ENCODE assay signal across 22 cellular contexts in genomic region chr1:3000671-3001470, GRCh38. TPM values are rescaled to one million over a fixed set of nuclear protein-coding genes. Genes with fewer than 3 reads are reported as not detected.
A peak's percentile ranks its signal among the peaks of the same experiment; 100 is the strongest.
DNase-seq lines count a peak whose midpoint lies in the region; ATAC-seq and TF ChIP-seq lines count a peak whose summit lies in the region.
"Had no signal": no experiment of that assay in that cellular context is flagged by ENCODE, and none has a peak within 500 bp of the region (broad histone marks: within the 10 kb centered on the region; RNA-seq: fewer than 3 reads in every experiment).

No MANE protein-coding gene starts in this region.

- H3K27ac ChIP-seq in right cardiac atrium (ENCODE audit: low read length) (no peak overlapping the region), osteoblast (ENCODE audit: low read depth, low read length) (no peak overlapping the region), upper lobe of right lung (no peak overlapping the region)
- H3K27ac ChIP-seq: C4-2B had no signal

- H2AFZ ChIP-seq in osteoblast (ENCODE audit: low read length) = no peak overlapping the region

- ATAC-seq in Right ventricle myocardium superior (ENCODE audit: poor library complexity) (no peak), right cardiac atrium (no peak), activated B cell treated with CpG ODN at 0.5 μM for 24 hours (ENCODE audit: low read depth) (no peak), upper lobe of right lung (no peak), GM18511 (IDR thresholded peaks at IDR 0.05; ENCODE audit: unreplicated experiment) (no peak), GM19397 (IDR thresholded peaks at IDR 0.05; ENCODE audit: unreplicated experiment) (no peak)
- ATAC-seq: Panc1 had no signal

- peaks cover 3% of the 10 kb centered on the region for H3K9me3 Mint-ChIP-seq in activated B cell treated with CpG ODN at 0.5 μM for 24 hours

- 73% methylated on average over 20 of the region's 20 CpGs for WGBS in right cardiac atrium

- H3K4me2 ChIP-seq in osteoblast (ENCODE audit: insufficient read depth, low read length) = no peak overlapping the region

- peaks cover 8% of the 10 kb centered on the region for H3K27me3 Mint-ChIP-seq in activated B cell treated with CpG ODN at 0.5 μM for 24 hours

- H3K4me1 ChIP-seq in right cardiac atrium (ENCODE audit: control insufficient read depth, insufficient read depth, low read length) (no peaks in the 10 kb centered on the region), osteoblast (ENCODE audit: insufficient read depth, low read length) (no peaks in the 10 kb centered on the region), upper lobe of right lung (no peaks in the 10 kb centered on the region)

- H3K27me3 ChIP-seq in right cardiac atrium (ENCODE audit: control insufficient read depth, insufficient read depth) (no peaks in the 10 kb centered on the region), osteoblast (ENCODE audit: insufficient read depth, low read length) (no peaks in the 10 kb centered on the region), upper lobe of right lung (peaks cover 10% of the 10 kb centered on the region)

- CTCF ChIA-PET in activated B cell treated with CpG ODN at 0.5 μM for 24 hours (lab: Charles Lee) = no interaction called here

- H3K4me3 ChIP-seq in right cardiac atrium (ENCODE audit: low read length) (no peak overlapping the region), osteoblast (ENCODE audit: insufficient read depth, low read length) (no peak overlapping the region), upper lobe of right lung (no peak overlapping the region)

- H3K4me1 Mint-ChIP-seq in activated B cell treated with CpG ODN at 0.5 μM for 24 hours = no peaks in the 10 kb centered on the region

- no peak overlapping the region for H3K4me3 Mint-ChIP-seq in activated B cell treated with CpG ODN at 0.5 μM for 24 hours
- H3K4me3 Mint-ChIP-seq: IgD-negative memory B cell had no signal

- H3K9me3 ChIP-seq in right cardiac atrium (ENCODE audit: control insufficient read depth, low read length) (no peaks in the 10 kb centered on the region), osteoblast (ENCODE audit: low read depth, low read length) (no peaks in the 10 kb centered on the region), upper lobe of right lung (peaks cover 7% of the 10 kb centered on the region)

- no peaks in the 10 kb centered on the region for H3K79me2 ChIP-seq in osteoblast (ENCODE audit: insufficient read depth, low read length)

- intact Hi-C loops in Right ventricle myocardium superior (cut with DNase I) (no loop called here), right cardiac atrium (cut with DNase I) (no loop called here), activated B cell treated with CpG ODN at 0.5 μM for 24 hours (cut with micrococcal nuclease) (no loop called here), upper lobe of right lung (cut with DNase I) (no loop called here)

- H3K27ac Mint-ChIP-seq in activated B cell treated with CpG ODN at 0.5 μM for 24 hours = no peak overlapping the region
- H3K27ac Mint-ChIP-seq: IgD-negative memory B cell had no signal

- no peaks in the 10 kb centered on the region for H3K36me3 Mint-ChIP-seq in activated B cell treated with CpG ODN at 0.5 μM for 24 hours (ENCODE audit: low read depth)

- DNase-seq in Right ventricle myocardium superior = peak; percentile 22
- no peak for DNase-seq in right cardiac atrium
- peak; percentile 10 for DNase-seq in activated B cell treated with CpG ODN at 0.5 μM for 24 hours
- DNase-seq in osteoblast (ENCODE audit: insufficient read length, low spot score, missing footprints) = peak; percentile 69
- peak; percentile 63 for DNase-seq in upper lobe of right lung
- DNase-seq: COR-L47, DMS153, EL, Kasumi-1, NCI-H1105, NCI-H1694 treated with DMSO at 0.1 percent for 48 hours, NCI-H2107, NCI-H2227 treated with DMSO at 0.1 percent for 48 hours, NCI-H524 treated with DMSO at 0.1 percent for 48 hours, SHP77 had no signal

- POLR2A ChIA-PET in activated B cell treated with CpG ODN at 0.5 μM for 24 hours (lab: Charles Lee) = no interaction called here

- H4K20me1 ChIP-seq in osteoblast (ENCODE audit: insufficient read depth, low read length) = no peaks in the 10 kb centered on the region

- TF ChIP-seq CTCF in activated B cell treated with CpG ODN at 0.5 μM for 24 hours (IDR thresholded peaks at IDR 0.05) (no peak), osteoblast (IDR thresholded peaks at IDR 0.05; ENCODE audit: extremely low read depth, low read depth, low read length) (no peak), upper lobe of right lung (IDR thresholded peaks at IDR 0.05) (no peak)

- H3K36me3 ChIP-seq in osteoblast (ENCODE audit: insufficient read depth, low read length) (no peaks in the 10 kb centered on the region), upper lobe of right lung (no peaks in the 10 kb centered on the region)

RNA-seq across cellular contexts. Expression of gene ACTRT2, which starts 20.4 kb away (rescaled TPM):
- total RNA-seq in Right ventricle myocardium superior (not detected), right cardiac atrium (not detected), activated B cell treated with CpG ODN at 0.5 μM for 24 hours (not detected in 2 replicates), osteoblast (not detected in 2 replicates), upper lobe of right lung (not detected)
- polyA plus RNA-seq in right cardiac atrium = not detected
- total RNA-seq: A673, HT1080 had no signal
- polyA plus RNA-seq: IgD-negative memory B cell had no signal

Comparison
In these comparisons a context has a peak if more than half of its experiments do, and no peak if none do; other contexts are left out.
1. DNase-seq: peak in Right ventricle myocardium superior (single experiment), activated B cell treated with CpG ODN at 0.5 μM for 24 hours (single experiment), osteoblast (single experiment) and upper lobe of right lung (single experiment); none in right cardiac atrium (0 of 3).